1 cellular context compared by ENCODE assay signal in genomic region chr7:95303501-95303900, GRCh38.
TF ChIP-seq lines count a peak whose summit lies in the region.

No MANE protein-coding gene starts in this region.

TF ChIP-seq in A549, 52 proteins besides CTCF, POLR2A, EP300 and RAD21 (continued from another document):
- TF ChIP-seq, protein P1, sequence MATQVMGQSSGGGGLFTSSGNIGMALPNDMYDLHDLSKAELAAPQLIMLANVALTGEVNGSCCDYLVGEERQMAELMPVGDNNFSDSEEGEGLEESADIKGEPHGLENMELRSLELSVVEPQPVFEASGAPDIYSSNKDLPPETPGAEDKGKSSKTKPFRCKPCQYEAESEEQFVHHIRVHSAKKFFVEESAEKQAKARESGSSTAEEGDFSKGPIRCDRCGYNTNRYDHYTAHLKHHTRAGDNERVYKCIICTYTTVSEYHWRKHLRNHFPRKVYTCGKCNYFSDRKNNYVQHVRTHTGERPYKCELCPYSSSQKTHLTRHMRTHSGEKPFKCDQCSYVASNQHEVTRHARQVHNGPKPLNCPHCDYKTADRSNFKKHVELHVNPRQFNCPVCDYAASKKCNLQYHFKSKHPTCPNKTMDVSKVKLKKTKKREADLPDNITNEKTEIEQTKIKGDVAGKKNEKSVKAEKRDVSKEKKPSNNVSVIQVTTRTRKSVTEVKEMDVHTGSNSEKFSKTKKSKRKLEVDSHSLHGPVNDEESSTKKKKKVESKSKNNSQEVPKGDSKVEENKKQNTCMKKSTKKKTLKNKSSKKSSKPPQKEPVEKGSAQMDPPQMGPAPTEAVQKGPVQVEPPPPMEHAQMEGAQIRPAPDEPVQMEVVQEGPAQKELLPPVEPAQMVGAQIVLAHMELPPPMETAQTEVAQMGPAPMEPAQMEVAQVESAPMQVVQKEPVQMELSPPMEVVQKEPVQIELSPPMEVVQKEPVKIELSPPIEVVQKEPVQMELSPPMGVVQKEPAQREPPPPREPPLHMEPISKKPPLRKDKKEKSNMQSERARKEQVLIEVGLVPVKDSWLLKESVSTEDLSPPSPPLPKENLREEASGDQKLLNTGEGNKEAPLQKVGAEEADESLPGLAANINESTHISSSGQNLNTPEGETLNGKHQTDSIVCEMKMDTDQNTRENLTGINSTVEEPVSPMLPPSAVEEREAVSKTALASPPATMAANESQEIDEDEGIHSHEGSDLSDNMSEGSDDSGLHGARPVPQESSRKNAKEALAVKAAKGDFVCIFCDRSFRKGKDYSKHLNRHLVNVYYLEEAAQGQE (IDR thresholded peaks at IDR 0.05) = no peak
- no peak for TF ChIP-seq MYC (IDR thresholded peaks at IDR 0.05; ENCODE audit: borderline replicate concordance, low read length)
- no peak for TF ChIP-seq ESRRA (IDR thresholded peaks at IDR 0.05; ENCODE audit: borderline replicate concordance, low read length)
- TF ChIP-seq, protein P2, sequence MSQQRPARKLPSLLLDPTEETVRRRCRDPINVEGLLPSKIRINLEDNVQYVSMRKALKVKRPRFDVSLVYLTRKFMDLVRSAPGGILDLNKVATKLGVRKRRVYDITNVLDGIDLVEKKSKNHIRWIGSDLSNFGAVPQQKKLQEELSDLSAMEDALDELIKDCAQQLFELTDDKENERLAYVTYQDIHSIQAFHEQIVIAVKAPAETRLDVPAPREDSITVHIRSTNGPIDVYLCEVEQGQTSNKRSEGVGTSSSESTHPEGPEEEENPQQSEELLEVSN (IDR thresholded peaks at IDR 0.05; ENCODE audit: borderline replicate concordance, low read depth) = no peak
- no peak for TF ChIP-seq EHMT2 (IDR thresholded peaks at IDR 0.05; ENCODE audit: low read depth)
- TF ChIP-seq RARB (CRISPR knock-in tag; IDR thresholded peaks at IDR 0.05) = no peak
- TF ChIP-seq CHD4 (IDR thresholded peaks at IDR 0.05; ENCODE audit: borderline replicate concordance) = no peak
- no peak for TF ChIP-seq KDM5A (IDR thresholded peaks at IDR 0.05)
- TF ChIP-seq, protein P3, sequence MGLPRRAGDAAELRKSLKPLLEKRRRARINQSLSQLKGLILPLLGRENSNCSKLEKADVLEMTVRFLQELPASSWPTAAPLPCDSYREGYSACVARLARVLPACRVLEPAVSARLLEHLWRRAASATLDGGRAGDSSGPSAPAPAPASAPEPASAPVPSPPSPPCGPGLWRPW (IDR thresholded peaks at IDR 0.05) = no peak
- no peak for TF ChIP-seq FOSB (CRISPR knock-in tag; IDR thresholded peaks at IDR 0.05)
- TF ChIP-seq, protein P4, sequence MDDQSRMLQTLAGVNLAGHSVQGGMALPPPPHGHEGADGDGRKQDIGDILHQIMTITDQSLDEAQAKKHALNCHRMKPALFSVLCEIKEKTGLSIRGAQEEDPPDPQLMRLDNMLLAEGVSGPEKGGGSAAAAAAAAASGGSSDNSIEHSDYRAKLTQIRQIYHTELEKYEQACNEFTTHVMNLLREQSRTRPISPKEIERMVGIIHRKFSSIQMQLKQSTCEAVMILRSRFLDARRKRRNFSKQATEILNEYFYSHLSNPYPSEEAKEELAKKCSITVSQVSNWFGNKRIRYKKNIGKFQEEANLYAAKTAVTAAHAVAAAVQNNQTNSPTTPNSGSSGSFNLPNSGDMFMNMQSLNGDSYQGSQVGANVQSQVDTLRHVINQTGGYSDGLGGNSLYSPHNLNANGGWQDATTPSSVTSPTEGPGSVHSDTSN (IDR thresholded peaks at IDR 0.05) = no peak
- no peak for TF ChIP-seq RFX5 (IDR thresholded peaks at IDR 0.05)
- TF ChIP-seq HDAC2 (IDR thresholded peaks at IDR 0.05) = no peak
- TF ChIP-seq, protein P5, sequence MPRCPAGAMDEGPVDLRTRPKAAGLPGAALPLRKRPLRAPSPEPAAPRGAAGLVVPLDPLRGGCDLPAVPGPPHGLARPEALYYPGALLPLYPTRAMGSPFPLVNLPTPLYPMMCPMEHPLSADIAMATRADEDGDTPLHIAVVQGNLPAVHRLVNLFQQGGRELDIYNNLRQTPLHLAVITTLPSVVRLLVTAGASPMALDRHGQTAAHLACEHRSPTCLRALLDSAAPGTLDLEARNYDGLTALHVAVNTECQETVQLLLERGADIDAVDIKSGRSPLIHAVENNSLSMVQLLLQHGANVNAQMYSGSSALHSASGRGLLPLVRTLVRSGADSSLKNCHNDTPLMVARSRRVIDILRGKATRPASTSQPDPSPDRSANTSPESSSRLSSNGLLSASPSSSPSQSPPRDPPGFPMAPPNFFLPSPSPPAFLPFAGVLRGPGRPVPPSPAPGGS (IDR thresholded peaks at IDR 0.05) = no peak
- no peak for TF ChIP-seq SREBF2 (IDR thresholded peaks at IDR 0.05)
- no peak for TF ChIP-seq NFE2L2 (conservative IDR thresholded peaks at IDR 0.05; ENCODE audit: low read length)
- TF ChIP-seq HMGXB4 (CRISPR knock-in tag; IDR thresholded peaks at IDR 0.05; ENCODE audit: borderline replicate concordance) = no peak
- TF ChIP-seq ZC3H11A (IDR thresholded peaks at IDR 0.05) = no peak
- TF ChIP-seq PHF8 (IDR thresholded peaks at IDR 0.05; ENCODE audit: borderline replicate concordance, low read depth) = no peak
